In the genomic region with DNA sequence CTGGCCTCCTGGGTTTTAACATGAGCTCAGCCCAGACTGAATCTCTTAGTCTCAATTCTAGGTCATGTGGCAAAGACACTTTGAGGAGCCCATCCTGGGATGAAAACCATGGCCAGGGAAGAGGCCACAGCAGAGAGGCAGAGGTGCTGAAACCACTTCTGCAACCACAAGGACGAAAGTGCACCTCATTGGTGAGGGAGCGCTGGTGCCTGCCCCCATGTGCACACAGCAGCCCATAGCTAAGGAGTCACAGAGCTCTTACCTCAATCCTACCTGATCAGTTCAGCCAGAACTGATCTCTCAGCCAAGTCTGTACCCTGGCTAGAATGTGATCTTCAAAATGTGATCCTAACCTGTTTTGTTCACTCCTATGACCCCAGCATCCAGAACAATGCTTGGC, we compare ENCODE assay signal across 2 cellular contexts.
TF ChIP-seq lines count a peak whose summit lies in the region.

No MANE protein-coding gene starts in this region.

TF ChIP-seq in IMR-90, 13 proteins besides CTCF, POLR2A, EP300 and RAD21:
- TF ChIP-seq RCOR1 (IDR thresholded peaks at IDR 0.05; ENCODE audit: insufficient replicate concordance, low read length) (no peak), CEBPB (IDR thresholded peaks at IDR 0.05; ENCODE audit: low read depth, low read length) (no peak), MAZ (IDR thresholded peaks at IDR 0.05; ENCODE audit: borderline replicate concordance, low read depth, low read length) (no peak), MXI1 (IDR thresholded peaks at IDR 0.05; ENCODE audit: borderline replicate concordance, low read depth, low read length) (no peak), NFE2L2 (IDR thresholded peaks at IDR 0.05; ENCODE audit: low read depth, low read length) (no peak), FOS (IDR thresholded peaks at IDR 0.05; ENCODE audit: low read depth, low read length) (no peak), CHD1 (IDR thresholded peaks at IDR 0.05; ENCODE audit: low read depth, low read length) (no peak), BHLHE40 (IDR thresholded peaks at IDR 0.05; ENCODE audit: low read depth, low read length) (no peak), SMC3 (IDR thresholded peaks at IDR 0.05; ENCODE audit: low read depth, low read length) (no peak), MAFK (IDR thresholded peaks at IDR 0.05; ENCODE audit: low read depth, low read length) (no peak), RFX5 (IDR thresholded peaks at IDR 0.05; ENCODE audit: low read depth, low read length) (no peak)
- TF ChIP-seq, protein P1, sequence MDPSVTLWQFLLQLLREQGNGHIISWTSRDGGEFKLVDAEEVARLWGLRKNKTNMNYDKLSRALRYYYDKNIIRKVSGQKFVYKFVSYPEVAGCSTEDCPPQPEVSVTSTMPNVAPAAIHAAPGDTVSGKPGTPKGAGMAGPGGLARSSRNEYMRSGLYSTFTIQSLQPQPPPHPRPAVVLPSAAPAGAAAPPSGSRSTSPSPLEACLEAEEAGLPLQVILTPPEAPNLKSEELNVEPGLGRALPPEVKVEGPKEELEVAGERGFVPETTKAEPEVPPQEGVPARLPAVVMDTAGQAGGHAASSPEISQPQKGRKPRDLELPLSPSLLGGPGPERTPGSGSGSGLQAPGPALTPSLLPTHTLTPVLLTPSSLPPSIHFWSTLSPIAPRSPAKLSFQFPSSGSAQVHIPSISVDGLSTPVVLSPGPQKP (IDR thresholded peaks at IDR 0.05; ENCODE audit: borderline replicate concordance, low read depth, low read length) = no peak
- TF ChIP-seq, protein P2, sequence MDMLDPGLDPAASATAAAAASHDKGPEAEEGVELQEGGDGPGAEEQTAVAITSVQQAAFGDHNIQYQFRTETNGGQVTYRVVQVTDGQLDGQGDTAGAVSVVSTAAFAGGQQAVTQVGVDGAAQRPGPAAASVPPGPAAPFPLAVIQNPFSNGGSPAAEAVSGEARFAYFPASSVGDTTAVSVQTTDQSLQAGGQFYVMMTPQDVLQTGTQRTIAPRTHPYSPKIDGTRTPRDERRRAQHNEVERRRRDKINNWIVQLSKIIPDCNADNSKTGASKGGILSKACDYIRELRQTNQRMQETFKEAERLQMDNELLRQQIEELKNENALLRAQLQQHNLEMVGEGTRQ (IDR thresholded peaks at IDR 0.05; ENCODE audit: low read depth, low read length) = no peak

TF ChIP-seq in K562, 482 proteins besides CTCF, POLR2A, EP300 and RAD21:
- TF ChIP-seq HIVEP1 (CRISPR knock-in tag; IDR thresholded peaks at IDR 0.05) = no peak
- TF ChIP-seq, protein P3, sequence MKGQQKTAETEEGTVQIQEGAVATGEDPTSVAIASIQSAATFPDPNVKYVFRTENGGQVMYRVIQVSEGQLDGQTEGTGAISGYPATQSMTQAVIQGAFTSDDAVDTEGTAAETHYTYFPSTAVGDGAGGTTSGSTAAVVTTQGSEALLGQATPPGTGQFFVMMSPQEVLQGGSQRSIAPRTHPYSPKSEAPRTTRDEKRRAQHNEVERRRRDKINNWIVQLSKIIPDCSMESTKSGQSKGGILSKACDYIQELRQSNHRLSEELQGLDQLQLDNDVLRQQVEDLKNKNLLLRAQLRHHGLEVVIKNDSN (CRISPR knock-in tag; IDR thresholded peaks at IDR 0.05) = 0 out of 2 replicates have a peak, but pooled peaks have one; percentile 23
TF ChIP-seq in K562: peak in this region for 1.
